Comparison of ENCODE assay signal across 10 cellular contexts in genomic region chr16:11715246-11715947, GRCh38. TPM values are rescaled to one million over a fixed set of nuclear protein-coding genes. Genes with fewer than 3 reads are reported as not detected.
DNase-seq lines count a peak whose midpoint lies in the region; ATAC-seq and TF ChIP-seq lines count a peak whose summit lies in the region.
"Had no signal": no experiment of that assay in that cellular context is flagged by ENCODE, and none has a peak within 500 bp of the region (broad histone marks: within the 10 kb centered on the region; RNA-seq: fewer than 3 reads in every experiment).

No MANE protein-coding gene starts in this region.

- H3K27ac ChIP-seq in body of pancreas (peak overlapping the region in 3 of 4 donors; percentile 52 to 77 (median 69)), gastrocnemius medialis (peak overlapping the region; percentile 78 to 95 (median 88))
- H3K27ac ChIP-seq: HL-60 had no signal

- H3K9me3 ChIP-seq in body of pancreas (no peaks in the 10 kb centered on the region), gastrocnemius medialis (no peaks in the 10 kb centered on the region)
- H3K9me3 ChIP-seq: HAP-1 had no signal

- DNase-seq in GM10266 (ENCODE audit: extremely low spot score): peak; percentile 21
- DNase-seq in body of pancreas: peak in 2 of 4 donors; percentile 24 to 35
- no peak for DNase-seq in gastrocnemius medialis
- DNase-seq in D341Med (ENCODE audit: low spot score): no peak
- DNase-seq in NCI-H524 treated with DMSO at 0.1 percent for 48 hours (lab: John Stamatoyannopoulos, UW): no peak
- DNase-seq in superior temporal gyrus (ENCODE audit: extremely low spot score): no peak
- DNase-seq: NCI-H2029 had no signal

- in situ Hi-C loops in gastrocnemius medialis (cut with MboI; ENCODE audit: low sequenced_read_pairs in 4 of 4): loop anchor here in 2 of 4 donors (5.0 to 25.0 kb wide), 3 partner anchors 181 to 753 kb away; no protein-coding TSS in a partner anchor

- peaks cover 0 to 8% of the 10 kb centered on the region in 2 donors for H3K36me3 ChIP-seq in body of pancreas (replicated peaks in 1 of 2; ENCODE audit: insufficient read depth in 1 of 2, low read depth in 2 of 2)
- peaks cover 0 to 19% of the 10 kb centered on the region in 2 donors for H3K36me3 ChIP-seq in gastrocnemius medialis

- intact Hi-C loops in body of pancreas (cut with DNase I): no loop called here
- intact Hi-C loops in gastrocnemius medialis (cut with DNase I; ENCODE audit: low total_unique reads): loop anchor here (2.0 to 10.0 kb wide), 5 partner anchors 41 to 319 kb away; no protein-coding TSS in a partner anchor

- ATAC-seq in GM21360 (IDR thresholded peaks at IDR 0.05; ENCODE audit: unreplicated experiment): peak; percentile 55
- ATAC-seq in body of pancreas: peak; percentile 53
- ATAC-seq in gastrocnemius medialis: no peak

- H3K4me1 ChIP-seq in body of pancreas (peaks cover 67% of the 10 kb centered on the region), gastrocnemius medialis (peaks cover 12 to 37% of the 10 kb centered on the region in 2 donors)

- no peak overlapping the region for H3K4me3 ChIP-seq in body of pancreas
- no peak overlapping the region for H3K4me3 ChIP-seq in gastrocnemius medialis
- H3K4me3 ChIP-seq: HAP-1 had no signal

- no peak for TF ChIP-seq POLR2A in body of pancreas (IDR thresholded peaks at IDR 0.05)
- TF ChIP-seq POLR2A in gastrocnemius medialis (IDR thresholded peaks at IDR 0.05): no peak

- TF ChIP-seq CTCF in GM10266 (IDR thresholded peaks at IDR 0.05; ENCODE audit: control insufficient read depth, insufficient read depth, low read depth, missing control alignments): no peak
- TF ChIP-seq CTCF in body of pancreas (IDR thresholded peaks at IDR 0.05): peak in 4 of 7 experiments; percentile 29 to 41 (median 38)
- TF ChIP-seq CTCF in gastrocnemius medialis (IDR thresholded peaks at IDR 0.05 in 4 of 5, conservative IDR thresholded peaks at IDR 0.05 in 1 of 5): no peak

- H3K27me3 ChIP-seq in body of pancreas: no peaks in the 10 kb centered on the region
- no peaks in the 10 kb centered on the region for H3K27me3 ChIP-seq in gastrocnemius medialis

- 16 to 27% methylated on average over 8 of the region's 8 CpGs for WGBS in body of pancreas, 2 donors

RNA-seq across cellular contexts. Expression of gene TXNDC11, which starts 27.3 kb away (rescaled TPM):
- total RNA-seq in body of pancreas (10 to 100 TPM; 38.4 to 90.3 TPM), gastrocnemius medialis (10 to 100 TPM; 35.2 to 64.5 (median 51.2) TPM)

RNA-seq across cellular contexts. Expression of gene SNN, which starts 47.1 kb away (rescaled TPM):
- total RNA-seq in body of pancreas: 10 to 100 TPM in 1 of 2 donors, 1 to 10 TPM in 1; 7.5 to 10.9 TPM
- total RNA-seq in gastrocnemius medialis: 10 to 100 TPM; 22.5 to 94.5 (median 78.1) TPM

Comparison
In these comparisons a context has a peak if more than half of its experiments do, and no peak if none do; other contexts are left out.
1. CTCF ChIP-seq: peak in body of pancreas (4 of 7); none in GM10266 (single experiment) and gastrocnemius medialis (0 of 5).
2. ATAC-seq: peak in GM21360 (single experiment) and body of pancreas (single experiment); none in gastrocnemius medialis (0 of 2).